ENCODE assay signal across 17 cellular contexts in the genomic region with DNA sequence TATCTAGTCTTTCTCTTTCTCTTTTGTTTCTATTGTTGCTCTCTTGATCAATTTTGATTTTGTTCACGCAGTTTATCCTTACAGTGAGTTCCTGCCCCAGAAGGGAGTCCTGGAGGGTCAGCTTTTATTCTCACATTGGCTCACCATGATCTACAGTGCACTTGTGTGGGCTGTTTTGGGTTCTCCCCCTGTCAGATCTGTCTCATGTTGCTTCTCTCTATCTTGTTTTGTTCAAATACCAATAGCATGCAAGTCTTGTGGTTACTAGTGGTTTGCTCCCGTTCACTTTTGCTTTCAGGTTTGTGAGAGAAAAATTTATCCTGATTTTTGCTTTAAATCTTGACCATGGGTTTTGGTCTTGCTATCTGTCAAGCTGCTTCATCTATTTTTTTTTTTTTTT.
DNase-seq lines count a peak whose midpoint lies in the region; ATAC-seq and TF ChIP-seq lines count a peak whose summit lies in the region.
"Had no signal": no experiment of that assay in that cellular context is flagged by ENCODE, and none has a peak within 500 bp of the region (broad histone marks: within the 10 kb centered on the region; RNA-seq: fewer than 3 reads in every experiment).

No MANE protein-coding gene starts in this region.

- no peaks in the 10 kb centered on the region for H3K27me3 Mint-ChIP-seq in nephron progenitor cell (ENCODE audit: low read depth, poor library complexity)
- H3K27me3 Mint-ChIP-seq: CD4-positive, CD25-positive, alpha-beta regulatory T cell; CD8-positive, alpha-beta memory T cell had no signal

- ATAC-seq in GM18867 (IDR thresholded peaks at IDR 0.05; ENCODE audit: unreplicated experiment): peak; percentile 82
- ATAC-seq in GM19023 (IDR thresholded peaks at IDR 0.05; ENCODE audit: unreplicated experiment): no peak
- ATAC-seq in GM18519 (IDR thresholded peaks at IDR 0.05; ENCODE audit: low FRiP score, unreplicated experiment): no peak
- ATAC-seq: GM23338, K562 had no signal

- DNase-seq in OCI-M1 (lab: John Stamatoyannopoulos, UW) (peak; percentile 0), nephron progenitor cell (no peak), amygdala (lab: John Stamatoyannopoulos, UW) (no peak), SW480 (ENCODE audit: low spot score) (no peak)
- DNase-seq: ACHN; BE2C; C1 segment of cervical spinal cord; CD4-positive, CD25-positive, alpha-beta regulatory T cell; CD8-positive, alpha-beta memory T cell; COR-L47; HCEC 1CT; IMR-90 had no signal

- H3K4me1 Mint-ChIP-seq in nephron progenitor cell: no peaks in the 10 kb centered on the region
- H3K4me1 Mint-ChIP-seq: CD4-positive, CD25-positive, alpha-beta regulatory T cell; CD8-positive, alpha-beta memory T cell had no signal

- peaks cover 4% of the 10 kb centered on the region for H3K36me3 Mint-ChIP-seq in nephron progenitor cell (ENCODE audit: low read depth)
- H3K36me3 Mint-ChIP-seq: CD4-positive, CD25-positive, alpha-beta regulatory T cell; CD8-positive, alpha-beta memory T cell had no signal

- H3K9me3 Mint-ChIP-seq in nephron progenitor cell: no peaks in the 10 kb centered on the region
- H3K9me3 Mint-ChIP-seq: GM23338 had no signal

- peak overlapping the region; percentile 49 for H3K27ac Mint-ChIP-seq in nephron progenitor cell
- H3K27ac Mint-ChIP-seq: CD4-positive, CD25-positive, alpha-beta regulatory T cell; CD8-positive, alpha-beta memory T cell; GM23338 had no signal

- no peak for TF ChIP-seq CTCF in nephron progenitor cell (IDR thresholded peaks at IDR 0.05)

- no peak overlapping the region for H3K4me3 Mint-ChIP-seq in nephron progenitor cell
- H3K4me3 Mint-ChIP-seq: CD4-positive, CD25-positive, alpha-beta regulatory T cell; CD8-positive, alpha-beta memory T cell; GM23338 had no signal
